ENCODE assay signal across 18 cellular contexts in the genomic region with DNA sequence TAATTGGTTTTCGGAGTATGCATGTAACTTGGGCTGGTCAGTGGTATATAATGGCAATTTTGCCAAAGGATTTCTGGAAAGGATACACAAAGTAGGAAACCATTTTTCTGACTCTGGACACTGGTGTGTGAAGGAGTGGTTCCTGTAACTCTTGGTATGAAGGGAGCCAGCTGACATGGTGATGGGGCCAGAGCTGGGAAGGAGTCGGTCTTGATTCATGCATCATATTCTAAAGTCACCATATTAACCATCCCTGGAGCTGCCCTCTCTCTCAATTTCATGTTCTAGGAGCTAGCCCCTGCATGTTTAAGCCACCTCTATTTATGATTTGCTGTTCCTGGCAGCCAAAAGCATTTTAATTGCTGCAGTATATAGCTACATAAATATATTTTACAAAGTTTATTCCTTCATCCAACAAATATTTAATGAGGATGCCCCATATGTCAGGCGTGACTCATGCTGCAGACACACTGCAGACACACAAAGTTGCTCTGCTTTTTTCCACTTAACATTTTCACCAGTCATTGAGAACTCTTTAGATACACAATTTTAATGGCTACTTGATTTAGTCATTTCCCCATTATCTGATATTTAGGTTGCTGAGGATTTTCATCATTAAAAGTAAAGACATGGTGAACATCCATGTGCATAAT.
DNase-seq lines count a peak whose midpoint lies in the region; ATAC-seq lines count a peak whose summit lies in the region.
"Had no signal": no experiment of that assay in that cellular context is flagged by ENCODE, and none has a peak within 500 bp of the region (broad histone marks: within the 10 kb centered on the region; RNA-seq: fewer than 3 reads in every experiment).

No MANE protein-coding gene starts in this region.

- H3K9me3 ChIP-seq in MG63 = no peaks in the 10 kb centered on the region
- peaks cover 5% of the 10 kb centered on the region for H3K9me3 ChIP-seq in adipocyte (ENCODE audit: control insufficient read depth, low read length)
- H3K9me3 ChIP-seq: Caco-2 had no signal

- H3K9ac ChIP-seq in adipocyte (ENCODE audit: low read length) = no peak overlapping the region

- DNase-seq in EL (peak; percentile 66), MG63 (peak; percentile 28), adipocyte (ENCODE audit: low read depth) (peak; percentile 9), iris pigment epithelial cell (ENCODE audit: low read depth) (peak; percentile 4), ureter (ENCODE audit: low spot score) (no peak), left lobe of liver (ENCODE audit: low spot score) (no peak)
- DNase-seq in activated CD4-positive, alpha-beta T cell treated with anti-CD3 and anti-CD28 coated beads, Interleukin-2, amount 50 U/mL, for 4 hours = no peak
- no peak for DNase-seq in activated CD4-positive, alpha-beta T cell treated with anti-CD3 and anti-CD28 coated beads, Interleukin-2, amount 50 U/mL, for 1 hour
- DNase-seq: AML-193; Caco-2; CD4-positive, CD25-positive, alpha-beta regulatory T cell; GDM1; Kasumi-1; NCI-H1105 treated with DMSO at 0.1 percent for 48 hours; NCI-H187 treated with DMSO at 0.1 percent for 48 hours; NCI-H345; NCI-H526 treated with DMSO at 0.1 percent for 48 hours had no signal

- no peak for ATAC-seq in left lobe of liver
- ATAC-seq: GM23338 had no signal

- H3K4me3 ChIP-seq in MG63 (no peak overlapping the region), adipocyte (ENCODE audit: low read length) (no peak overlapping the region)
- H3K4me3 ChIP-seq: GM23338 had no signal

- no peaks in the 10 kb centered on the region for H3K27me3 ChIP-seq in MG63
- H3K27me3 ChIP-seq in adipocyte (replicated peaks; ENCODE audit: control insufficient read depth, insufficient read depth, low read length) = no peaks in the 10 kb centered on the region

- no peaks in the 10 kb centered on the region for H3K4me1 ChIP-seq in adipocyte (ENCODE audit: control insufficient read depth, insufficient read depth, low read length)
- H3K4me1 ChIP-seq: Caco-2 had no signal

- H3K36me3 ChIP-seq in MG63 = no peaks in the 10 kb centered on the region
- H3K36me3 ChIP-seq in adipocyte (ENCODE audit: control insufficient read depth, insufficient read depth, low read length, severe bottlenecking) = no peaks in the 10 kb centered on the region

Comparison
In these comparisons a context has a peak if more than half of its experiments do, and no peak if none do; other contexts are left out.
1. DNase-seq: peak in EL (single experiment), MG63 (single experiment), adipocyte (single experiment) and iris pigment epithelial cell (single experiment); none in activated CD4-positive, alpha-beta T cell treated with anti-CD3 and anti-CD28 coated beads, Interleukin-2, amount 50 U/mL, for 4 hours (0 of 2), activated CD4-positive, alpha-beta T cell treated with anti-CD3 and anti-CD28 coated beads, Interleukin-2, amount 50 U/mL, for 1 hour (single experiment), ureter (single experiment) and left lobe of liver (single experiment).